ENCODE assay signal across 8 cellular contexts in the genomic region with DNA sequence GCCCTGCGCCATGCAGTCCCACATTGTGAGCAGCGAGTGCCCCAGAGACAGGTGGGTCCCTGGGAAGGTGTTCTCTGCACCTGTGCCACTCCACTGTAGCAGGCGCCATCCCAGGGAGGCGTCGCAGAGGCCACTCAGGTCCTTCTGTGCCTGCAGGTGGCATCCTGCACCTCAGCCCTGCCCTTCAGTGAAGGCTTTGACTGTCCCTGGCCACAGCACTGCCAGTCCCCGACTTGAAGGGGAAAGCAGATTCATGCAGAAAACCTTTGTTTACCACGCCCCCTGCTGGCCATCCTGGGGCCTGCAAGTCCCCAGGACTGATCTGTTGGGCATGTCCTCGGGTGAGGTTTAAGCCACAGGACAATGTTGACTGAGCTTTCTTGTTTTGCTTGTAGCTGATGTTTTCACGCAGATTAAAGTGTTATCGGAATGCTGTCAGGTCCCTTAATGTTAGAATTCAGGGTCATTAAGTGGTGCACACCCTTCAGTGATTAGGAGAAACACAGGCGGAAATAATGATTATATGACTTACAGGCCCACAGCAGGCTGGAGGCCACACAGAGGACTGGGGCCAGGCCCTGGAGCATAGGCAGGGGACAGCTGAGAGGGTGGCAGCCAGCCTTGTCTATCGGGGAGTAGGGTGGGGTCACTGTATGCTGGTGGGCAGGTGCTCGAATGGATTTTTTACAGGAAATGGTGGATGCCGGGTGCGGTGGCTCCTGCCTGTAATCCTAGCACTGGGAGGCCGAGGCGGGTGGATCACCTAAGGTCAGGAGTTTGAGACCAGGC.
DNase-seq lines count a peak whose midpoint lies in the region; ATAC-seq lines count a peak whose summit lies in the region.

No MANE protein-coding gene starts in this region.

- ATAC-seq in GM21737 (IDR thresholded peaks at IDR 0.05; ENCODE audit: unreplicated experiment) (peak; percentile 34), HG03521 (IDR thresholded peaks at IDR 0.05; ENCODE audit: unreplicated experiment) (no peak)

- DNase-seq in Ammon's horn (ENCODE audit: low spot score) (peak; percentile 91), NCI-H2227 treated with DMSO at 0.1 percent for 48 hours (lab: John Stamatoyannopoulos, UW) (peak; percentile 36), caudate nucleus (lab: John Stamatoyannopoulos, UW) (peak in 59 of 61 donors; percentile 4 to 93 (median 70)), kidney glomerular epithelial cell (lab: John Stamatoyannopoulos, UW) (peak; percentile 61)
- peak; percentile 84 for DNase-seq in activated CD4-positive, alpha-beta T cell treated with anti-CD3 and anti-CD28 coated beads for 1 hour
- DNase-seq in stimulated activated CD4-positive, alpha-beta T cell treated with anti-CD3 and anti-CD28 coated beads, Interleukin-2, amount 100 ng/mL, for 24 hours = peak; percentile 92 to 95

- H3K27ac ChIP-seq in caudate nucleus (ENCODE audit: low read depth, low read length) = peak overlapping the region; percentile 0

Comparison
In these comparisons a context has a peak if more than half of its experiments do, and no peak if none do; other contexts are left out.
1. DNase-seq: peak in every context shown above with its lines; median percentile 94 in stimulated activated CD4-positive, alpha-beta T cell treated with anti-CD3 and anti-CD28 coated beads, Interleukin-2, amount 100 ng/mL, for 24 hours; 91 in Ammon's horn; 84 in activated CD4-positive, alpha-beta T cell treated with anti-CD3 and anti-CD28 coated beads for 1 hour; 70 in caudate nucleus; 61 in kidney glomerular epithelial cell; 36 in NCI-H2227 treated with DMSO at 0.1 percent for 48 hours.